1 cellular context compared by ENCODE assay signal in the genomic region with DNA sequence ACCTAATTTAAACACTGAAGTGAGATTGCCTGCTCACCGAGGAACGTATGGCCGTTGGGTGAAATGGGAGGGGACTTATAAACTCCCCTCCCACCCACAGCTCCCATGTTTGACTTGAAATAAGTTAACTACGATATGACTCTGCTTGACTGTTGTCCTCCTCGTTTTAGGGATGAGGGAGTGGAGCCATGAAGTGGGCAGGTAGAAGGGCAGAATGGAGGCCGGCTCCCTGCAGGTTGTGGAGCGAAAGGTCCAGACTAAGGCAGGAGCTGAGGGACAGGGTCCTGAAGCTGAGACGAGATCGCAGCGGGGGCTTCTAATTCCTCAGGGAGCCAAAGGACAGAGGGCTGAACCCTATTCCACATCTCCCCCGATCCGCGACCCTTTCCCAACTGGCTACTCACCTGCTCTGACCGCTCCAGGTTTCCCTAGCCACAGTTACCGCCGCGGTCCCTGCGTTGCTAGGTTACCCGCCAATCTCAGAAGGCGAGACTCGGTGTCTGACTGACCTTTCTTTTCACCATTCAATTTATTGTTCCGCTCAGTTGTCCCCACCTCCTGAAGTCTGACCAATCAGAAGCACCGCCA.
TF ChIP-seq lines count a peak whose summit lies in the region.

No MANE protein-coding gene starts in this region.

TF ChIP-seq in WTC11, 78 proteins besides CTCF, POLR2A, EP300 and RAD21 (continued from another document):
- TF ChIP-seq, protein P1, sequence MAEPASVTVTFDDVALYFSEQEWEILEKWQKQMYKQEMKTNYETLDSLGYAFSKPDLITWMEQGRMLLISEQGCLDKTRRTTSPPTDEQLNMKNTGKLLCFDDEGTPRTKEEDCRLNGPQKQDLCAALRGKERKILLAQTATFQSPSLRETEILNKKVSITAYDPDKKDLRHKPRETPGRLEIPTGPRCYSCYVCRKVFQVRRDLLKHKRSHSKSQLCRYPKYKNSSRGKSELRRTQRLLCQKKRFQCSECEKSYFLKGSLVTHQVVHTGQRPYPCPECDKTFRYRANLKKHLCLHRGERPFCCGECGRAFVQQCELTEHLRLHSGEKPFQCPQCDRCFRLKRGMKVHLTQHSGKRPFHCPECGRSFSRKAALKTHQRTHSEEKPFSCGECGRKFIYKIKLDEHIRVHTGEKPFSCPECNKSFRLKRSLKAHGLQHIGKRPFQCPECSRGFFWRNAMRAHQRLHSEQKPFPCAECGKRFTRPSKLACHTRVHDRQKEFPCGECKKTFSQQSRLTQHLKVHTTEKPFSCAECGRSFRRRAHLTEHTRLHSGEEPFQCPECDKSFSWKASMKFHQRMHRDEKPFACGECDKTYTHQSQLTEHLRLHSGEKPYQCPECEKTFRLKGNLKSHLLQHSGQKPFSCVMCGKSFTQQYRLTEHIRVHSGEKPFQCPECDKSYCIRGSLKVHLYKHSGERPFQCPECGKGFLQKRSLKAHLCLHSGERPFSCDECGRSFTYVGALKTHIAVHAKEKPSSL (CRISPR knock-in tag; conservative IDR thresholded peaks at IDR 0.05): no peak
- TF ChIP-seq ZNF263 (CRISPR knock-in tag; IDR thresholded peaks at IDR 0.05; ENCODE audit: low read depth): peak; percentile 75; the same call in 1 of the 2 replicates
TF ChIP-seq in WTC11: peak in this region for 2.
